In genomic region chr12:97758586-97758985, GRCh38 we compare ENCODE assay signal across 16 cellular contexts.
"Had no signal": no experiment of that assay in that cellular context is flagged by ENCODE, and none has a peak within 500 bp of the region (broad histone marks: within the 10 kb centered on the region; RNA-seq: fewer than 3 reads in every experiment).

No MANE protein-coding gene starts in this region.

- DNase-seq: activated CD4-positive, alpha-beta T cell treated with anti-CD3 and anti-CD28 coated beads, Interleukin-2, amount 10 ng/mL, durations not matched to agents 7 days and 5 days; activated CD4-positive, CD25-positive, alpha-beta regulatory T cell treated with anti-CD3 and anti-CD28 coated beads, Interleukin-2, amount 50 U/mL, for 72 hours; activated CD8-positive, alpha-beta T cell treated with anti-CD3 and anti-CD28 coated beads for 36 hours; activated gamma-delta T cell; aorta; brain microvascular endothelial cell; dorsolateral prefrontal cortex; kidney; natural killer cell; spleen; stimulated activated CD4-positive, alpha-beta T cell treated with anti-CD3 and anti-CD28 coated beads, Interleukin-4, amount 100 ng/mL, for 24 hours; substantia nigra; T-cell; transverse colon; uterus; WERI-Rb-1 had no signal

- H3K4me1 ChIP-seq: spleen, transverse colon, uterus had no signal

- H3K4me3 ChIP-seq: dorsolateral prefrontal cortex, spleen, transverse colon, uterus had no signal

- H3K9me3 ChIP-seq: transverse colon, uterus had no signal

- H3K27ac ChIP-seq: brain microvascular endothelial cell, dorsolateral prefrontal cortex, spleen, transverse colon, WERI-Rb-1 had no signal

- ATAC-seq: activated CD8-positive, alpha-beta T cell treated with anti-CD3 and anti-CD28 coated beads for 36 hours; natural killer cell; T-cell had no signal

- H3K36me3 ChIP-seq: brain microvascular endothelial cell, spleen, transverse colon, uterus, WERI-Rb-1 had no signal

- H3K27me3 ChIP-seq: brain microvascular endothelial cell, spleen, transverse colon, uterus had no signal
